Comparison of ENCODE assay signal across 15 cellular contexts in the genomic region with DNA sequence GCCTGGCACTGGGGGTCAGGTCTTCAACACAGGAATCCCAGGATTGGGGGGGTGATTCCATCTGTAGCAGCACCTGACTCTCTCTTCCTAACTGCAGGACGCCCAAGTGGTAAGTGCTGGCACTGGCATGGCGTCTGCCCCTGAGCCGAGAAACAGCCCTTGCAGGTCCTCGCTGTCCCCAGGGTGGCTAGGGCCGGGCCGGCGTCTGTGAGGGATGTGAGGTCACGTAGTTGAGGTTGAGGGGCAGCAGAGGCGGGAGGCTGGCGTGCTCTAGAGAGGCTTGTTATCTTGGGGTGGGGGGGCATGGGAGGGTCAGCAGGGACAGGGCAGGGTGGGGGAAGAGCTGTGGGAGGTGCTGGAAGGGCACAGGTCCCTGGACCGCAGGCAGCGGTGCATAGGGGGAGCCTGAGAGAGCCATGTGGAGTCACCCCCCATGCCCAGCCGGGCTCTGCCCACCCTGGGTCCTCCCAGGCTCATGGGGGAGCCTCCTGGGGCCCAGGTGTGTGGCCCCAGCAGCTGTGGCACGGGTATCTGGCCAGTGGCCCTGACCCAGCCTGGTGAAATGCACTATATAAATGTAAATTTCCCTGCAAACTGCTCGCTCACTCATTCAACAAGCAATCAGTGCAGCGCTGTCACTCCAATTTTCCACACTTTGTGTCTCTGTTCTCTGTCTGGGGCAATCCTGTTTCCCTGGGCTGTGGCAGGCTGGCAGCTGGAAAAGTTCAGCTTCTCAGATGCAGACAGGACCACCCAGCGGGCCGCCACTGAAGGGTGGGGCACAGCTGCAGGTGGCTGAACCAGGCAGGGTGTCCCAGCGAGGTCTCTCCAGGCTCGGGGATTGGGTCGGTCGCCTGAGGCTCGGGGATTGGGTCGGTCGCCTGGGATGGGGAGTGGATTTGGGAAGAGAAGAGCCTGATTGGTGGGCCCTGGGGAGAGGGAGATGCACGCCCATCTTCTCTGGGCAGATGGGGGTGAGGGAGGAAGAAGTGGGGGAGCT.
"Had no signal": no experiment of that assay in that cellular context is flagged by ENCODE, and none has a peak within 500 bp of the region (broad histone marks: within the 10 kb centered on the region; RNA-seq: fewer than 3 reads in every experiment).

No MANE protein-coding gene starts in this region.

- H3K4me1 ChIP-seq: gastrocnemius medialis, prostate gland had no signal

- ATAC-seq: gastrocnemius medialis, heart left ventricle had no signal

- H3K36me3 ChIP-seq: gastrocnemius medialis, heart left ventricle, prostate gland, sigmoid colon, thoracic aorta had no signal

- H3K4me3 ChIP-seq: gastrocnemius medialis, heart left ventricle, prostate gland, sigmoid colon, thoracic aorta had no signal

- DNase-seq: activated CD4-positive, alpha-beta T cell treated with anti-CD3 and anti-CD28 coated beads for 1 hour; activated CD4-positive, alpha-beta T cell treated with anti-CD3 and anti-CD28 coated beads, Interleukin-2, amount 50 U/mL, for 4 hours; activated effector memory CD4-positive, alpha-beta T cell treated with Interleukin-2 at 50 U/mL for 16 hours; activated T-cell treated with anti-CD3 and anti-CD28 coated beads for 4 hours; cerebellar nuclear complex; dermis blood vessel endothelial cell; mesenchymal stem cell; nucleus accumbens; SIG-M5; sigmoid colon; stimulated activated CD4-positive, alpha-beta T cell treated with anti-CD3 and anti-CD28 coated beads, Interleukin-1b, Interleukin-23, amount 100 ng/mL, for 48 hours had no signal

- H3K9me3 ChIP-seq: gastrocnemius medialis, heart left ventricle, prostate gland, sigmoid colon, thoracic aorta had no signal

- H3K27ac ChIP-seq: gastrocnemius medialis, heart left ventricle, prostate gland, sigmoid colon, thoracic aorta had no signal
